ENCODE assay signal across 9 cellular contexts in the genomic region with DNA sequence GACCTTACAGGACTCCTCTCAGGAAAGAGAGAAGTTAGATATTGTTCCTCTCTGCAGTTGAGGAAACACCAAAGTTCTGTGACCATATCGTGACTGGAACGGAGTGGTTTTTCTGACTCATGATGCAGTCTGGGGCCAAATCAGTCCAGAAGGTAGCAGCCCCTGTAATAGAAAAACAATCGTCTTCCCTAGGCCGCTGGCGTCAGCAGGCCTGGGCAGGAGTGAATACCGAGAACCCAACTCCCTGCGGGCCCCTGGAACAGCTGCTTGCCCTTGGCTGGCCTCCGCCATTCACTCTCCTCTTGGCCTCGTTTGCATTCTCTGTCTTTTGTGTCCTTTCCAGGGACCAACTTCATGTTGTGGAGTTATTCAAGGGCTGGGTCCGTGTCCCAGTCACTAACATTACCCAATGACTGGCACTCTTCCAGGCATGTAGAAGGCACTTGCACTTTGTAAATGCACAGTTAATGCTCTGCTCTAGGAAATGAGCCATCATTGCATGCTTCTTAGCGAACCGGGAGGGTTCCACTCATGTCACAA. TPM values are rescaled to one million over a fixed set of nuclear protein-coding genes. Genes with fewer than 3 reads are reported as not detected.
DNase-seq lines count a peak whose midpoint lies in the region; ATAC-seq, FAIRE-seq and TF ChIP-seq lines count a peak whose summit lies in the region.
"Had no signal": no experiment of that assay in that cellular context is flagged by ENCODE, and none has a peak within 500 bp of the region (broad histone marks: within the 10 kb centered on the region; RNA-seq: fewer than 3 reads in every experiment).

No MANE protein-coding gene starts in this region.

- H3K27ac ChIP-seq in astrocyte (ENCODE audit: low read depth, low read length) (peak overlapping the region; percentile 97), heart right ventricle (peak overlapping the region; percentile 24 to 85 (median 72)), spleen (peak overlapping the region in 5 of 8 donors; percentile 31 to 82 (median 61))

- FAIRE-seq in astrocyte (lab: Jason Lieb, UNC) = peak; percentile 93

- H3K4me1 Mint-ChIP-seq in astrocyte (ENCODE audit: low read depth, unreplicated experiment) = peaks cover 15% of the 10 kb centered on the region

- no peak for TF ChIP-seq POLR2A in spleen (IDR thresholded peaks at IDR 0.05)

- no peaks in the 10 kb centered on the region for H3K36me3 ChIP-seq in MG63
- H3K36me3 ChIP-seq in astrocyte (ENCODE audit: insufficient read depth, low read length) = no peaks in the 10 kb centered on the region
- peaks cover 0 to 32% (median 0%) of the 10 kb centered on the region in 9 donors for H3K36me3 ChIP-seq in heart right ventricle
- H3K36me3 ChIP-seq in spleen = no peaks in the 10 kb centered on the region

- H3K9me3 ChIP-seq in MG63 (no peaks in the 10 kb centered on the region), astrocyte (ENCODE audit: insufficient read depth, low read depth, low read length) (no peaks in the 10 kb centered on the region), heart right ventricle (no peaks in the 10 kb centered on the region), spleen (no peaks in the 10 kb centered on the region)

- peak overlapping the region; percentile 54 for H3K4me2 ChIP-seq in astrocyte (ENCODE audit: low read length)

- H3K27me3 ChIP-seq in MG63 (no peaks in the 10 kb centered on the region), astrocyte (ENCODE audit: insufficient read depth, low read length) (no peaks in the 10 kb centered on the region), heart right ventricle (no peaks in the 10 kb centered on the region), spleen (replicated peaks in 1 of 7) (no peaks in the 10 kb centered on the region)

- H3K4me1 ChIP-seq in astrocyte (ENCODE audit: insufficient read depth, low read length) = peaks cover 40% of the 10 kb centered on the region
- H3K4me1 ChIP-seq in heart right ventricle = peaks cover 0 to 65% (median 35%) of the 10 kb centered on the region in 9 donors
- H3K4me1 ChIP-seq in spleen = peaks cover 0 to 38% (median 0%) of the 10 kb centered on the region in 6 donors

- H3K36me3 Mint-ChIP-seq in astrocyte (ENCODE audit: low read depth, unreplicated experiment) = peaks cover 35% of the 10 kb centered on the region

- no peaks in the 10 kb centered on the region for H3K79me2 ChIP-seq in astrocyte (ENCODE audit: insufficient read depth, low read length)

- peak; percentile 88 for DNase-seq in MG63
- peak; percentile 98 for DNase-seq in astrocyte (ENCODE audit: low read depth)
- DNase-seq in heart right ventricle = peak; percentile 85
- no peak for DNase-seq in spleen
- no peak for DNase-seq in NCI-H1105 treated with DMSO at 0.1 percent for 48 hours (lab: John Stamatoyannopoulos, UW)
- DNase-seq in SHP77 treated with DMSO at 0.1 percent for 48 hours (lab: John Stamatoyannopoulos, UW) = no peak
- DNase-seq in NCI-H1417 (lab: John Stamatoyannopoulos, UW) = no peak

- no peaks in the 10 kb centered on the region for H4K20me1 ChIP-seq in astrocyte (ENCODE audit: insufficient read depth, low read length)

- TF ChIP-seq CTCF in astrocyte (IDR thresholded peaks at IDR 0.05; ENCODE audit: insufficient read depth, low read depth, low read length) (no peak), heart right ventricle (IDR thresholded peaks at IDR 0.05) (no peak), spleen (IDR thresholded peaks at IDR 0.05 in 8 of 11, conservative IDR thresholded peaks at IDR 0.05 in 3 of 11) (no peak)

- intact Hi-C loops in heart right ventricle (cut with DNase I) (no loop called here), spleen (cut with DNase I; ENCODE audit: low total_unique reads) (no loop called here)

- H3K9me3 Mint-ChIP-seq in astrocyte (ENCODE audit: unreplicated experiment) = no peaks in the 10 kb centered on the region
- H3K9me3 Mint-ChIP-seq: activated T-helper 1 cell treated with anti-CD3 and anti-CD28 coated beads, Interleukin-12 subunit alpha, Interleukin-12 subunit beta, Interleukin-2, Interleukin-4 antibody, amounts not matched to agents 30 ng/mL and 10 ng/mL and 1 ng/mL, durations not matched to agents 14 hours and 24 hours and 36 hours had no signal

- peak overlapping the region; percentile 6 for H2AFZ ChIP-seq in astrocyte (ENCODE audit: low read depth, low read length)

- H3K4me3 Mint-ChIP-seq in astrocyte (ENCODE audit: unreplicated experiment) = no peak overlapping the region
- H3K4me3 Mint-ChIP-seq: activated T-helper 1 cell treated with anti-CD3 and anti-CD28 coated beads, Interleukin-12 subunit alpha, Interleukin-12 subunit beta, Interleukin-2, Interleukin-4 antibody, amounts not matched to agents 30 ng/mL and 10 ng/mL and 1 ng/mL, durations not matched to agents 14 hours and 24 hours and 36 hours had no signal

- WGBS in heart right ventricle, 2 donors = 55 to 67% methylated on average over 12 of the region's 12 CpGs
- WGBS in spleen, 5 donors = 64 to 87% (median 77%) methylated on average over 12 of the region's 12 CpGs

- no peaks in the 10 kb centered on the region for H3K27me3 Mint-ChIP-seq in astrocyte (ENCODE audit: low read depth, unreplicated experiment)

- H3K27ac Mint-ChIP-seq in astrocyte (ENCODE audit: unreplicated experiment) = peak overlapping the region; percentile 12
- H3K27ac Mint-ChIP-seq: activated T-helper 1 cell treated with anti-CD3 and anti-CD28 coated beads, Interleukin-12 subunit alpha, Interleukin-12 subunit beta, Interleukin-2, Interleukin-4 antibody, amounts not matched to agents 30 ng/mL and 10 ng/mL and 1 ng/mL, durations not matched to agents 14 hours and 24 hours and 36 hours had no signal

- no peak overlapping the region for H3K4me3 ChIP-seq in MG63
- H3K4me3 ChIP-seq in astrocyte (ENCODE audit: insufficient read depth, low read depth, low read length) = no peak overlapping the region
- no peak overlapping the region for H3K4me3 ChIP-seq in heart right ventricle
- H3K4me3 ChIP-seq in spleen = no peak overlapping the region

- peak overlapping the region; percentile 77 for H3K9ac ChIP-seq in astrocyte (ENCODE audit: low read length)

- ATAC-seq in heart right ventricle (peak; percentile 75 to 92 (median 90)), HG02588 (IDR thresholded peaks at IDR 0.05; ENCODE audit: unreplicated experiment) (no peak)

RNA-seq across cellular contexts. Expression of a gene that starts 10.9 kb away (rescaled TPM):
- total RNA-seq in MG63 (2014; rRNA removed; shearing (Covaris generic); ENCODE audit: low replicate concordance) = 0.35 and 0.63 TPM in 2 replicates
- total RNA-seq in astrocyte (1.6 and 2.6 TPM in 2 replicates), heart right ventricle (1 to 10 TPM in 6 of 10 donors, under 1 TPM in 4; 0.30 to 2.3 (median 1.1) TPM), spleen (10 to 100 TPM in 2 of 7 donors, 1 to 10 TPM in 5; 3.7 to 15.9 (median 9.3) TPM)
- polyA plus RNA-seq in heart right ventricle (1 to 10 TPM in 1 of 2 donors, under 1 TPM in 1; 0.90 to 2.0 TPM), spleen (1 to 10 TPM; 1.0 to 7.6 (median 1.9) TPM)

Comparison
In these comparisons a context has a peak if more than half of its experiments do, and no peak if none do; other contexts are left out.
1. DNase-seq: peak in MG63 (single experiment), astrocyte (single experiment) and heart right ventricle (2 of 2); none in spleen (single experiment), NCI-H1105 treated with DMSO at 0.1 percent for 48 hours (single experiment), SHP77 treated with DMSO at 0.1 percent for 48 hours (single experiment) and NCI-H1417 (0 of 3).
2. Peak in every context shown above with its lines, with median percentiles within 50 percentile points of each other: H3K27ac ChIP-seq.